17 cellular contexts compared by ENCODE assay signal in genomic region chr9:111658943-111659342, GRCh38.
"Had no signal": no experiment of that assay in that cellular context is flagged by ENCODE, and none has a peak within 500 bp of the region (broad histone marks: within the 10 kb centered on the region; RNA-seq: fewer than 3 reads in every experiment).

No MANE protein-coding gene starts in this region.

- DNase-seq: cortex of kidney; effector memory CD4-positive, alpha-beta T cell; glutamatergic neuron; immature natural killer cell; left ventricle myocardium superior; mesendoderm; naive thymus-derived CD4-positive, alpha-beta T cell; posterior cingulate gyrus; stimulated activated naive CD4-positive, alpha-beta T cell; stomach; upper lobe of left lung; uterus had no signal

- H3K27ac ChIP-seq: gastroesophageal sphincter, stomach, upper lobe of left lung, uterus had no signal

- ATAC-seq: esophagus mucosa; gastroesophageal sphincter; left ventricle myocardium superior; naive thymus-derived CD4-positive, alpha-beta T cell; sciatic nerve had no signal

- H3K36me3 ChIP-seq: uterus had no signal

- H3K4me3 ChIP-seq: gastroesophageal sphincter, stomach, upper lobe of left lung, uterus had no signal

- FAIRE-seq: endometrium, keratinocyte had no signal

- H3K27ac Mint-ChIP-seq: immature natural killer cell had no signal

- H3K27me3 ChIP-seq: gastroesophageal sphincter, stomach, upper lobe of left lung, uterus had no signal

- H3K27me3 Mint-ChIP-seq: naive thymus-derived CD4-positive, alpha-beta T cell had no signal

- H3K4me3 Mint-ChIP-seq: immature natural killer cell had no signal

- H3K9me3 ChIP-seq: gastroesophageal sphincter, stomach, upper lobe of left lung, uterus had no signal
